1 cellular context compared by ENCODE assay signal in genomic region chr15:90994417-90995311, GRCh38.
TF ChIP-seq lines count a peak whose summit lies in the region.

A gene with protein sequence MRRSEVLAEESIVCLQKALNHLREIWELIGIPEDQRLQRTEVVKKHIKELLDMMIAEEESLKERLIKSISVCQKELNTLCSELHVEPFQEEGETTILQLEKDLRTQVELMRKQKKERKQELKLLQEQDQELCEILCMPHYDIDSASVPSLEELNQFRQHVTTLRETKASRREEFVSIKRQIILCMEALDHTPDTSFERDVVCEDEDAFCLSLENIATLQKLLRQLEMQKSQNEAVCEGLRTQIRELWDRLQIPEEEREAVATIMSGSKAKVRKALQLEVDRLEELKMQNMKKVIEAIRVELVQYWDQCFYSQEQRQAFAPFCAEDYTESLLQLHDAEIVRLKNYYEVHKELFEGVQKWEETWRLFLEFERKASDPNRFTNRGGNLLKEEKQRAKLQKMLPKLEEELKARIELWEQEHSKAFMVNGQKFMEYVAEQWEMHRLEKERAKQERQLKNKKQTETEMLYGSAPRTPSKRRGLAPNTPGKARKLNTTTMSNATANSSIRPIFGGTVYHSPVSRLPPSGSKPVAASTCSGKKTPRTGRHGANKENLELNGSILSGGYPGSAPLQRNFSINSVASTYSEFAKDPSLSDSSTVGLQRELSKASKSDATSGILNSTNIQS (minus strand): TSS chr15:90994535. CDS start chr15:90994417, 118 bp downstream.

TF ChIP-seq in HepG2, 621 proteins besides CTCF, POLR2A, EP300 and RAD21 (continued from another document and continues in another):
- TF ChIP-seq ZNF737 (CRISPR knock-in tag; IDR thresholded peaks at IDR 0.05; ENCODE audit: borderline replicate concordance) (no peak), ZNF761 (CRISPR knock-in tag; conservative IDR thresholded peaks at IDR 0.05) (peak; percentile 75; the same call in 1 of the 2 replicates), ZNF44 (CRISPR knock-in tag; IDR thresholded peaks at IDR 0.05) (peak; percentile 49; the same call in 1 of the 2 replicates), ARNT (IDR thresholded peaks at IDR 0.05) (no peak), ZFP82 (CRISPR knock-in tag; IDR thresholded peaks at IDR 0.05; ENCODE audit: borderline replicate concordance) (no peak), ATF4 (CRISPR knock-in tag; IDR thresholded peaks at IDR 0.05) (peak in 1 of 2 experiments; percentile 78; a peak in 2 of 4 replicates), HDAC6 (IDR thresholded peaks at IDR 0.05; ENCODE audit: low read depth, low read length) (no peak), NR2F6 (IDR thresholded peaks at IDR 0.05) (no peak), NR2F6 (CRISPR knock-in tag; IDR thresholded peaks at IDR 0.05) (no peak), MAZ (IDR thresholded peaks at IDR 0.05; ENCODE audit: borderline replicate concordance, low read depth, low read length) (peak; percentile 57; the same call in 1 of the 2 replicates), MAZ (CRISPR knock-in tag; IDR thresholded peaks at IDR 0.05; ENCODE audit: low read depth) (peak; percentile 91), ZNF552 (CRISPR knock-in tag; IDR thresholded peaks at IDR 0.05; ENCODE audit: borderline replicate concordance) (no peak), MAFG (CRISPR knock-in tag; IDR thresholded peaks at IDR 0.05) (no peak), ISL2 (CRISPR knock-in tag; IDR thresholded peaks at IDR 0.05) (peak; percentile 63; the same call in 1 of the 2 replicates), HOMEZ (CRISPR knock-in tag; IDR thresholded peaks at IDR 0.05; ENCODE audit: low read depth) (peak; percentile 43), ZNF709 (CRISPR knock-in tag; IDR thresholded peaks at IDR 0.05) (0 out of 2 replicates have a peak, but pooled peaks have one; percentile 58), PRDM15 (CRISPR knock-in tag; IDR thresholded peaks at IDR 0.05) (peak; percentile 51; the same call in 1 of the 2 replicates), HNF1B (CRISPR knock-in tag; IDR thresholded peaks at IDR 0.05) (peak; percentile 89), E2F2 (CRISPR knock-in tag; IDR thresholded peaks at IDR 0.05; ENCODE audit: borderline replicate concordance) (peak; percentile 39; the same call in 1 of the 2 replicates), CENPX (CRISPR knock-in tag; IDR thresholded peaks at IDR 0.05) (no peak)
- TF ChIP-seq, protein P1, sequence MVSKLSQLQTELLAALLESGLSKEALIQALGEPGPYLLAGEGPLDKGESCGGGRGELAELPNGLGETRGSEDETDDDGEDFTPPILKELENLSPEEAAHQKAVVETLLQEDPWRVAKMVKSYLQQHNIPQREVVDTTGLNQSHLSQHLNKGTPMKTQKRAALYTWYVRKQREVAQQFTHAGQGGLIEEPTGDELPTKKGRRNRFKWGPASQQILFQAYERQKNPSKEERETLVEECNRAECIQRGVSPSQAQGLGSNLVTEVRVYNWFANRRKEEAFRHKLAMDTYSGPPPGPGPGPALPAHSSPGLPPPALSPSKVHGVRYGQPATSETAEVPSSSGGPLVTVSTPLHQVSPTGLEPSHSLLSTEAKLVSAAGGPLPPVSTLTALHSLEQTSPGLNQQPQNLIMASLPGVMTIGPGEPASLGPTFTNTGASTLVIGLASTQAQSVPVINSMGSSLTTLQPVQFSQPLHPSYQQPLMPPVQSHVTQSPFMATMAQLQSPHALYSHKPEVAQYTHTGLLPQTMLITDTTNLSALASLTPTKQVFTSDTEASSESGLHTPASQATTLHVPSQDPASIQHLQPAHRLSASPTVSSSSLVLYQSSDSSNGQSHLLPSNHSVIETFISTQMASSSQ (IDR thresholded peaks at IDR 0.05; ENCODE audit: low read depth) = no peak; the same call in 1 of the 2 replicates
- TF ChIP-seq, protein P1 (CRISPR knock-in tag; IDR thresholded peaks at IDR 0.05; ENCODE audit: borderline replicate concordance) = peak; percentile 80; the same call in 1 of the 2 replicates
- TF ChIP-seq, protein P2, sequence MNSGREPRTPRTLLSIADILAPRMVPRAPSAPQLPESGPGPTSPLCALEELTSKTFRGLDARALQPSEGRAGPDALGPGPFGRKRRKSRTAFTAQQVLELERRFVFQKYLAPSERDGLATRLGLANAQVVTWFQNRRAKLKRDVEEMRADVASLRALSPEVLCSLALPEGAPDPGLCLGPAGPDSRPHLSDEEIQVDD (CRISPR knock-in tag; IDR thresholded peaks at IDR 0.05; ENCODE audit: borderline replicate concordance) = 0 out of 2 replicates have a peak, but pooled peaks have one; percentile 60
- TF ChIP-seq, protein P3, sequence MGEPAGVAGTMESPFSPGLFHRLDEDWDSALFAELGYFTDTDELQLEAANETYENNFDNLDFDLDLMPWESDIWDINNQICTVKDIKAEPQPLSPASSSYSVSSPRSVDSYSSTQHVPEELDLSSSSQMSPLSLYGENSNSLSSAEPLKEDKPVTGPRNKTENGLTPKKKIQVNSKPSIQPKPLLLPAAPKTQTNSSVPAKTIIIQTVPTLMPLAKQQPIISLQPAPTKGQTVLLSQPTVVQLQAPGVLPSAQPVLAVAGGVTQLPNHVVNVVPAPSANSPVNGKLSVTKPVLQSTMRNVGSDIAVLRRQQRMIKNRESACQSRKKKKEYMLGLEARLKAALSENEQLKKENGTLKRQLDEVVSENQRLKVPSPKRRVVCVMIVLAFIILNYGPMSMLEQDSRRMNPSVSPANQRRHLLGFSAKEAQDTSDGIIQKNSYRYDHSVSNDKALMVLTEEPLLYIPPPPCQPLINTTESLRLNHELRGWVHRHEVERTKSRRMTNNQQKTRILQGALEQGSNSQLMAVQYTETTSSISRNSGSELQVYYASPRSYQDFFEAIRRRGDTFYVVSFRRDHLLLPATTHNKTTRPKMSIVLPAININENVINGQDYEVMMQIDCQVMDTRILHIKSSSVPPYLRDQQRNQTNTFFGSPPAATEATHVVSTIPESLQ (CRISPR knock-in tag; conservative IDR thresholded peaks at IDR 0.05) = no peak
- TF ChIP-seq, protein P4, sequence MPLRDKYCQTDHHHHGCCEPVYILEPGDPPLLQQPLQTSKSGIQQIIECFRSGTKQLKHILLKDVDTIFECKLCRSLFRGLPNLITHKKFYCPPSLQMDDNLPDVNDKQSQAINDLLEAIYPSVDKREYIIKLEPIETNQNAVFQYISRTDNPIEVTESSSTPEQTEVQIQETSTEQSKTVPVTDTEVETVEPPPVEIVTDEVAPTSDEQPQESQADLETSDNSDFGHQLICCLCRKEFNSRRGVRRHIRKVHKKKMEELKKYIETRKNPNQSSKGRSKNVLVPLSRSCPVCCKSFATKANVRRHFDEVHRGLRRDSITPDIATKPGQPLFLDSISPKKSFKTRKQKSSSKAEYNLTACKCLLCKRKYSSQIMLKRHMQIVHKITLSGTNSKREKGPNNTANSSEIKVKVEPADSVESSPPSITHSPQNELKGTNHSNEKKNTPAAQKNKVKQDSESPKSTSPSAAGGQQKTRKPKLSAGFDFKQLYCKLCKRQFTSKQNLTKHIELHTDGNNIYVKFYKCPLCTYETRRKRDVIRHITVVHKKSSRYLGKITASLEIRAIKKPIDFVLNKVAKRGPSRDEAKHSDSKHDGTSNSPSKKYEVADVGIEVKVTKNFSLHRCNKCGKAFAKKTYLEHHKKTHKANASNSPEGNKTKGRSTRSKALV (CRISPR knock-in tag; IDR thresholded peaks at IDR 0.05) = peak; percentile 77; the same call in 1 of the 2 replicates
